In the genomic region with DNA sequence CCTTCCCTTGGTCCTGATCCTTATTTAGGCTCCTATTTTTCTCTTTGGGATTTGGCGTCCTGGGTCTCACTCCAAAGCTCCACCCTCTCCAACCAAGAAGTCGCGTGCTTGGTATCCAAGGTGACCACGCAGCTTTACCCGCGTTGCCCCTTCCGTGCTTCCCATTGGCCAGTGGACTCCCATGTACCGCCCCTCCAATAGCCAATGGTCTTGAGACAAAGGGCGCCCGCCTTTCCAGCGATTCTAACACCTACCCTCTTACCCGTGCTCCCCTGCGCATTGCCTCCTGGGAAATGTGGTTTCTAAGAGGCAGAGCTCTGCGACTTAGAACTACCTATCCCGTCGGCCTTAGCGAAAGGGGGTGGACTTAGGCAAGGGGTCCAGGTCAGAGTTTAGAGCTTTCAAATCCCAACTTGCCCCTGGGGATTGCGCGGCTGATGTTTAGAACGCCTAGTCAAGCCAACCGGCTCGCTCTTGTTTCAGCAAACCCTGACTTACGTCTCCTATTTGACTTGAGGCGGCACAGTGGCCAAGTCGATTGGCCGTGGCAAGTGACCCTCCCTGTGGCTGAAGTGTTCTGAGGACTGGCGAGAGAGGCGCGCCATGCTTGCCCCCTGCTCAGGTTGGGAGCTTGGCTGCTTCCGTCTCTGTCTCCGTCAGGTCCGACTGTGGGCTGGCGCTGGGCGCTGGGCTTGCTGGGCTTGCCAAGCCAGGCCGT, we compare ENCODE assay signal across 8 cellular contexts. TPM values are rescaled to one million over a fixed set of nuclear protein-coding genes. Genes with fewer than 3 reads are reported as not detected.
DNase-seq lines count a peak whose midpoint lies in the region; ATAC-seq, FAIRE-seq and TF ChIP-seq lines count a peak whose summit lies in the region.
"Not testable (repeated sequence)": the region's sequence is repeated elsewhere in the genome, so short reads cannot be mapped to it uniquely, and the experiment has no call there.

Gene FAM185A (plus strand): TSS at position 395 of the 718 bp plus-strand sequence. CDS start 209 bp downstream, at position 604.

- ATAC-seq in HG03442 (IDR thresholded peaks at IDR 0.05; ENCODE audit: unreplicated experiment): peak; percentile 97
- ATAC-seq in activated CD4-positive, alpha-beta T cell treated with anti-CD3 and anti-CD28 coated beads for 36 hours: peak; percentile 100

- not testable (repeated sequence) for H3K27me3 ChIP-seq in BE2C; kidney epithelial cell (ENCODE audit: control insufficient read depth, insufficient read depth, low read length)

- intact Hi-C loops in activated CD4-positive, alpha-beta T cell treated with anti-CD3 and anti-CD28 coated beads for 36 hours (cut with DNase I, micrococcal nuclease): loop anchor here in 1 of 2 experiments (1.0 to 5.0 kb wide), 4 partner anchors 327 to 594 kb away; partner anchors contain the start of genes ARMC10, DNAJC2 and PMPCB

- not testable (repeated sequence) for H3K4me1 ChIP-seq in BE2C

- CTCF ChIA-PET in activated CD4-positive, alpha-beta T cell treated with anti-CD3 and anti-CD28 coated beads for 36 hours (lab: Charles Lee): interaction anchor here (0.6 to 1.3 kb wide), 5 partner anchors 79 to 326 kb away, joined by 3 to 7 read pairs (median 4); partner anchors contain the start of genes ARMC10 and FBXL13

- POLR2A ChIA-PET in activated CD4-positive, alpha-beta T cell treated with anti-CD3 and anti-CD28 coated beads for 36 hours (lab: Charles Lee): interaction anchor here (0.6 to 1.2 kb wide), 2 partner anchors 326 to 342 kb away, joined by 3 to 10 read pairs; partner anchors contain the start of genes ARMC10 and FBXL13

- peak within 1 kb of the TSS; percentile 74 for H3K4me3 ChIP-seq in BE2C (ENCODE audit: low read depth, low read length)
- peak within 1 kb of the TSS; percentile 75 for H3K4me3 ChIP-seq in kidney epithelial cell (ENCODE audit: low read depth, low read length)

- H3K4me3 Mint-ChIP-seq in activated CD4-positive, alpha-beta T cell treated with anti-CD3 and anti-CD28 coated beads for 36 hours: peak within 1 kb of the TSS; percentile 84

- not testable (repeated sequence) for TF ChIP-seq CTCF in BE2C (IDR thresholded peaks at IDR 0.05; ENCODE audit: low read depth, low read length); kidney epithelial cell (IDR thresholded peaks at IDR 0.05; ENCODE audit: insufficient read depth, low read length, poor library complexity, severe bottlenecking)

- not testable (repeated sequence) for H3K9me3 ChIP-seq in BE2C

- DNase-seq in BE2C (peak; percentile 99), GM19239 (ENCODE audit: insufficient read length, low spot score) (peak; percentile 62), NCI-H510A treated with DMSO at 0.1 percent for 48 hours (lab: John Stamatoyannopoulos, UW) (peak; percentile 93), kidney epithelial cell (ENCODE audit: low read depth) (peak; percentile 99)
- peak; percentile 97 for DNase-seq in activated CD4-positive, alpha-beta T cell treated with anti-CD3 and anti-CD28 coated beads for 36 hours
- DNase-seq in stimulated activated CD4-positive, alpha-beta T cell treated with anti-CD3 and anti-CD28 coated beads, Interleukin-15, amount 100 ng/mL, for 24 hours: peak; percentile 98

- FAIRE-seq in GM19239 (lab: Jason Lieb, UNC) (peak; percentile 99), colon (lab: Jason Lieb, UNC) (peak; percentile 84)

- peaks cover 15% of the 10 kb centered on the region for H3K4me1 Mint-ChIP-seq in activated CD4-positive, alpha-beta T cell treated with anti-CD3 and anti-CD28 coated beads for 36 hours

- not testable (repeated sequence) for H3K36me3 Mint-ChIP-seq in activated CD4-positive, alpha-beta T cell treated with anti-CD3 and anti-CD28 coated beads for 36 hours (ENCODE audit: low read depth)

- H3K27ac Mint-ChIP-seq in activated CD4-positive, alpha-beta T cell treated with anti-CD3 and anti-CD28 coated beads for 36 hours: peak within 1 kb of the TSS; percentile 80

- not testable (repeated sequence) for H3K27me3 Mint-ChIP-seq in activated CD4-positive, alpha-beta T cell treated with anti-CD3 and anti-CD28 coated beads for 36 hours

- not testable (repeated sequence) for H3K36me3 ChIP-seq in BE2C; kidney epithelial cell (ENCODE audit: control insufficient read depth, insufficient read depth, low read length)

- H3K9me3 Mint-ChIP-seq in activated CD4-positive, alpha-beta T cell treated with anti-CD3 and anti-CD28 coated beads for 36 hours (ENCODE audit: low read depth): not testable (repeated sequence)

RNA-seq across cellular contexts. Expression of gene FAM185A, which starts in this region (rescaled TPM):
- polyA plus RNA-seq in BE2C (2012; ENCODE audit: insufficient read depth, insufficient read length, low read depth): 5.5 TPM
- 1 to 10 TPM; 7.9 to 8.8 TPM for total RNA-seq in activated CD4-positive, alpha-beta T cell treated with anti-CD3 and anti-CD28 coated beads for 36 hours
- 6.2 and 9.6 TPM in 2 replicates for total RNA-seq in kidney epithelial cell

Comparison
In these comparisons a context has a peak if more than half of its experiments do, and no peak if none do; other contexts are left out.
1. Peak in every context shown above with its lines: DNase-seq, ATAC-seq and H3K4me3 ChIP-seq.